7 cellular contexts compared by ENCODE assay signal in genomic region chr19:57279418-57280164, GRCh38. TPM values are rescaled to one million over a fixed set of nuclear protein-coding genes. Genes with fewer than 3 reads are reported as not detected.
A peak's percentile ranks its signal among the peaks of the same experiment; 100 is the strongest.
DNase-seq lines count a peak whose midpoint lies in the region; ATAC-seq, FAIRE-seq and TF ChIP-seq lines count a peak whose summit lies in the region.

No MANE protein-coding gene starts in this region.

- peak; percentile 57 for ATAC-seq in HG02840 (IDR thresholded peaks at IDR 0.05; ENCODE audit: low FRiP score, unreplicated experiment)

- H3K79me2 ChIP-seq in astrocyte (ENCODE audit: insufficient read depth, low read length), result peaks cover 44% of the 10 kb centered on the region

- H3K4me1 ChIP-seq in astrocyte (ENCODE audit: insufficient read depth, low read length), result peaks cover 22% of the 10 kb centered on the region

- peak; percentile 56 for TF ChIP-seq POLR2A in GM15510 (IDR thresholded peaks at IDR 0.05; ENCODE audit: borderline replicate concordance, extremely low read depth, insufficient read length)

- H4K20me1 ChIP-seq in astrocyte (ENCODE audit: insufficient read depth, low read length), result peaks cover 34% of the 10 kb centered on the region

- peaks cover 11% of the 10 kb centered on the region for H3K36me3 Mint-ChIP-seq in astrocyte (ENCODE audit: low read depth, unreplicated experiment)

- H3K27me3 Mint-ChIP-seq in astrocyte (ENCODE audit: low read depth, unreplicated experiment), result no peaks in the 10 kb centered on the region

- H3K27me3 ChIP-seq in astrocyte (ENCODE audit: insufficient read depth, low read length), result no peaks in the 10 kb centered on the region

- H3K9me3 Mint-ChIP-seq in astrocyte (ENCODE audit: unreplicated experiment), result peaks cover 6% of the 10 kb centered on the region

- H3K4me1 Mint-ChIP-seq in astrocyte (ENCODE audit: low read depth, unreplicated experiment), result peaks cover 37% of the 10 kb centered on the region

- H3K27ac Mint-ChIP-seq in astrocyte (ENCODE audit: unreplicated experiment), result no peak overlapping the region

- H3K27ac ChIP-seq in astrocyte (ENCODE audit: low read depth, low read length), result peak overlapping the region; percentile 99

- H3K9ac ChIP-seq in astrocyte (ENCODE audit: low read length), result peak overlapping the region; percentile 98

- H3K9me3 ChIP-seq in astrocyte (ENCODE audit: insufficient read depth, low read depth, low read length), result no peaks in the 10 kb centered on the region

- TF ChIP-seq CTCF in astrocyte (IDR thresholded peaks at IDR 0.05; ENCODE audit: insufficient read depth, low read depth, low read length), result no peak

- H3K4me2 ChIP-seq in astrocyte (ENCODE audit: low read length), result peak overlapping the region; percentile 90

- H3K4me3 ChIP-seq in astrocyte (ENCODE audit: insufficient read depth, low read depth, low read length), result peak overlapping the region; percentile 79

- FAIRE-seq in astrocyte (lab: Jason Lieb, UNC), result no peak

- peak overlapping the region; percentile 88 for H2AFZ ChIP-seq in astrocyte (ENCODE audit: low read depth, low read length)

- no peak overlapping the region for H3K4me3 Mint-ChIP-seq in astrocyte (ENCODE audit: unreplicated experiment)

- DNase-seq in NCI-H1436 (lab: John Stamatoyannopoulos, UW) (peak; percentile 96), T follicular helper cell (ENCODE audit: low read depth) (peak; percentile 61), astrocyte (ENCODE audit: low read depth) (peak; percentile 99), hippocampal formation (lab: John Stamatoyannopoulos, UW) (peak; percentile 81 to 89), renal cortical epithelial cell (ENCODE audit: low read depth) (peak; percentile 93)

- H3K36me3 ChIP-seq in astrocyte (ENCODE audit: insufficient read depth, low read length), result peaks cover 8% of the 10 kb centered on the region

RNA-seq across cellular contexts. Expression of gene ZNF460, which starts 0.7 kb away (rescaled TPM):
- total RNA-seq in astrocyte (87.2 and 105 TPM in 2 replicates), renal cortical epithelial cell (88.0 and 164 TPM in 2 replicates)

RNA-seq across cellular contexts. Expression of gene ZNF805, which starts 39.2 kb away (rescaled TPM):
- total RNA-seq in astrocyte (21.7 and 23.8 TPM in 2 replicates), renal cortical epithelial cell (31.3 and 39.8 TPM in 2 replicates)

RNA-seq across cellular contexts. Expression of gene ZNF543, which starts 40.7 kb away (rescaled TPM):
- 8.7 and 9.5 TPM in 2 replicates for total RNA-seq in astrocyte
- 9.4 and 19.2 TPM in 2 replicates for total RNA-seq in renal cortical epithelial cell

RNA-seq across cellular contexts. Expression of gene AURKC, which starts 48.8 kb away (rescaled TPM):
- total RNA-seq in astrocyte (1.2 and 1.6 TPM in 2 replicates), renal cortical epithelial cell (0.20 and 3.1 TPM in 2 replicates)

Comparison
In these comparisons a context has a peak if more than half of its experiments do, and no peak if none do; other contexts are left out.
1. Peak in every context shown above with its lines: DNase-seq, ATAC-seq, H3K4me3 ChIP-seq and H3K27ac ChIP-seq.